In the genomic region with DNA sequence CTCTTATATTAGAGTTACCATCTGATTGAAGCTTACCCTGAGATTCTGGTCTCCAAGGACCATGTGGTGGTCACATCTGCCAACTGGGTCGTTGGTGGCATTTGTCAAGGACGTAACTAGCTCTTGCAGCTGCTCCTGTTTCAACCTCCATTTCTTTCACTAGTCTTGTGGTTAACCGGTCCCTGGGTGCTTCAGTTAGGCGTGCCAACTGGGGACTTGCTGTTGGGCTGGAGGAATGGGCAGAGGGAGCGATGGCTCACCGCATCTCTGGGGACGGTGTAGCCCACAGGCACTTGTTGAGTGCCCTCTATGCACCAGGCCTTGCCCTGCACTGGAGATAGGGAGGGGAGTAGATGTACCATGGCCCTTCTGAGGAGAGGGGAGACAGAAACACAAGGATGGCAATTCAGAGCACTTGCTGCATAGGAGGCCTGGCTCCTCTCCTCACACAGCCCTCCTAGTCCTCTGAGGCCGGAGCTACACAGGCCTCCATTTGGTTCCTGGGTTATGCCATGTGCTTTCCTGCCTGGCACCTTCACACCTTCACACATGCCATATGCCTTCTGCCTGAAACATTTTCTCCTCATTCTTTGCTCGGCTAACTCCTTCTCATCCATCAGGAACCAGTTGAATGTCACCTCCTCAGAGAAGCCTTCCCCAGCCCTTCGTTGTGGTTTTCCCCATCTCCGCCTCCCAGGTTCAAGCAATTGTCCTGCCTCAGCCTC, we compare ENCODE assay signal across 30 cellular contexts. TPM values are rescaled to one million over a fixed set of nuclear protein-coding genes. Genes with fewer than 3 reads are reported as not detected.
A peak's percentile ranks its signal among the peaks of the same experiment; 100 is the strongest.
DNase-seq lines count a peak whose midpoint lies in the region; ATAC-seq, FAIRE-seq and TF ChIP-seq lines count a peak whose summit lies in the region.
"Had no signal": no experiment of that assay in that cellular context is flagged by ENCODE, and none has a peak within 500 bp of the region (broad histone marks: within the 10 kb centered on the region; RNA-seq: fewer than 3 reads in every experiment).

No MANE protein-coding gene starts in this region.

- in situ Hi-C loops in HepG2 (cut with HindIII; ENCODE audit: extremely low pct_ligation_motif_present, low pct_unique_long_range_greater_than_20kb) (no loop called here), transverse colon (cut with MboI; ENCODE audit: low pct_ligation_motif_present in 1 of 4, low pct_unique_long_range_greater_than_20kb in 1 of 4, low sequenced_read_pairs in 3 of 4) (loop anchor here in 2 of 4 donors (25.0 kb wide), 1 partner anchor 324 kb away; the partner anchor contains the start of gene C20orf203 (in 2 of the 2))

- H3K36me3 ChIP-seq in HepG2 (replicated peaks in 1 of 2; ENCODE audit: control insufficient read depth in 1 of 2, insufficient read depth in 2 of 2, low read length in 2 of 2): peaks cover 0 to 10% of the 10 kb centered on the region in 2 experiments; a peak in 2 of 5 replicates
- no peaks in the 10 kb centered on the region for H3K36me3 ChIP-seq in right lobe of liver
- H3K36me3 ChIP-seq in body of pancreas (replicated peaks in 1 of 2; ENCODE audit: insufficient read depth in 1 of 2, low read depth in 2 of 2): no peaks in the 10 kb centered on the region
- H3K36me3 ChIP-seq in trophoblast cell (ENCODE audit: control insufficient read depth in 1 of 2, insufficient read depth in 2 of 2, low read length in 2 of 2): no peaks in the 10 kb centered on the region
- H3K36me3 ChIP-seq in transverse colon: no peaks in the 10 kb centered on the region
- H3K36me3 ChIP-seq: left ventricle myocardium inferior, pancreas had no signal

- peak overlapping the region; percentile 5 for H2AK5ac ChIP-seq in trophoblast cell (ENCODE audit: low read length)

- no peak overlapping the region for H3K18ac ChIP-seq in trophoblast cell (ENCODE audit: low read length)

- H2BK5ac ChIP-seq in trophoblast cell (ENCODE audit: low read depth, low read length, poor library complexity): no peak overlapping the region

- no peak overlapping the region for H3K27ac ChIP-seq in HepG2 (ENCODE audit: extremely low read length, insufficient read depth, low read length)
- no peak overlapping the region for H3K27ac ChIP-seq in right lobe of liver
- H3K27ac ChIP-seq in body of pancreas: peak overlapping the region in 3 of 4 donors; percentile 32 to 69 (median 55)
- H3K27ac ChIP-seq in trophoblast cell (ENCODE audit: low read depth, low read length): no peak overlapping the region
- H3K27ac ChIP-seq in transverse colon: no peak overlapping the region
- H3K27ac ChIP-seq: epithelial cell of prostate, left ventricle myocardium inferior, PC-9, spleen had no signal

- no peak overlapping the region for H3K4ac ChIP-seq in trophoblast cell (ENCODE audit: low read depth, low read length)

- no peak for TF ChIP-seq POLR2A in HepG2 (IDR thresholded peaks at IDR 0.05; ENCODE audit: insufficient read depth in 1 of 2, low read depth in 2 of 2, low read length in 2 of 2)
- TF ChIP-seq POLR2A in right lobe of liver (IDR thresholded peaks at IDR 0.05): no peak
- TF ChIP-seq POLR2A in body of pancreas (IDR thresholded peaks at IDR 0.05): no peak
- no peak for TF ChIP-seq POLR2A in transverse colon (IDR thresholded peaks at IDR 0.05)

- CTCF ChIA-PET in HepG2 (lab: Yijun Ruan, JAX; ENCODE audit: low intra/inter-chr PET ratio, low total read pairs): no interaction called here

- H4K20me1 ChIP-seq in HepG2 (ENCODE audit: insufficient read depth, low read length): no peaks in the 10 kb centered on the region

- H4K91ac ChIP-seq in trophoblast cell (ENCODE audit: low read depth, low read length): no peak overlapping the region

- H3K79me2 ChIP-seq in HepG2 (ENCODE audit: insufficient read depth, low read length): no peaks in the 10 kb centered on the region
- no peaks in the 10 kb centered on the region for H3K79me2 ChIP-seq in trophoblast cell (ENCODE audit: control insufficient read depth, insufficient read depth, low read length, poor library complexity)

- H3K79me1 ChIP-seq in trophoblast cell (ENCODE audit: low read length): no peaks in the 10 kb centered on the region

- no peak for TF ChIP-seq CTCF in HepG2 (CRISPR knock-in tag; IDR thresholded peaks at IDR 0.05)
- TF ChIP-seq CTCF in right lobe of liver (IDR thresholded peaks at IDR 0.05): no peak
- no peak for TF ChIP-seq CTCF in body of pancreas (IDR thresholded peaks at IDR 0.05)
- TF ChIP-seq CTCF in transverse colon (IDR thresholded peaks at IDR 0.05): no peak

- H4K8ac ChIP-seq in trophoblast cell (ENCODE audit: low read depth, low read length): no peak overlapping the region

- H2BK12ac ChIP-seq in trophoblast cell (ENCODE audit: low read length): no peak overlapping the region

- no peak for FAIRE-seq in HepG2 (lab: Jason Lieb, UNC)
- FAIRE-seq: colon, GM19239, islet of Langerhans, pancreas had no signal

- H2AFZ ChIP-seq in HepG2 (ENCODE audit: low read length) (no peak overlapping the region), trophoblast cell (ENCODE audit: insufficient read depth, low read length, poor library complexity) (no peak overlapping the region)
- H2AFZ ChIP-seq: PC-9 had no signal

- TF ChIP-seq EP300 in HepG2 (IDR thresholded peaks at IDR 0.05; ENCODE audit: low read depth in 2 of 2, low read length in 2 of 2) (no peak), HepG2 (CRISPR knock-in tag; IDR thresholded peaks at IDR 0.05; ENCODE audit: borderline replicate concordance) (no peak), transverse colon (IDR thresholded peaks at IDR 0.05; ENCODE audit: low read depth) (no peak)

- intact Hi-C loops in HepG2 (cut with micrococcal nuclease; ENCODE audit: unreplicated experiment): loop anchor here (2.0 kb wide), 1 partner anchor 17 kb away; no protein-coding TSS in a partner anchor
- intact Hi-C loops in right lobe of liver (cut with DNase I): loop anchor here in 1 of 2 donors (10.0 kb wide), 1 partner anchor 117 kb away; no protein-coding TSS in a partner anchor
- intact Hi-C loops in body of pancreas (cut with DNase I): no loop called here
- intact Hi-C loops in transverse colon (cut with DNase I; ENCODE audit: low total_unique reads): no loop called here

- H3K9me3 ChIP-seq in HepG2 (ENCODE audit: low read length) (no peaks in the 10 kb centered on the region), right lobe of liver (no peaks in the 10 kb centered on the region), body of pancreas (no peaks in the 10 kb centered on the region), trophoblast cell (ENCODE audit: insufficient read depth, low read depth, low read length) (no peaks in the 10 kb centered on the region), transverse colon (no peaks in the 10 kb centered on the region)
- H3K9me3 ChIP-seq: BE2C, left ventricle myocardium inferior, pancreas, spleen had no signal

- no peak overlapping the region for H3K4me3 ChIP-seq in HepG2 (replicated peaks in 1 of 3; ENCODE audit: insufficient read depth in 1 of 3, low read depth in 2 of 3, low read length in 3 of 3)
- H3K4me3 ChIP-seq in right lobe of liver: no peak overlapping the region
- no peak overlapping the region for H3K4me3 ChIP-seq in body of pancreas
- no peak overlapping the region for H3K4me3 ChIP-seq in trophoblast cell (ENCODE audit: low read depth, low read length)
- no peak overlapping the region for H3K4me3 ChIP-seq in transverse colon
- H3K4me3 ChIP-seq: left ventricle myocardium inferior, pancreas, PC-9, spleen had no signal

- no peak overlapping the region for H3K9ac ChIP-seq in HepG2 (ENCODE audit: insufficient read depth, low read depth, low read length)
- no peak overlapping the region for H3K9ac ChIP-seq in trophoblast cell (ENCODE audit: low read length)

- H3K27me3 ChIP-seq in HepG2 (ENCODE audit: control insufficient read depth in 1 of 2, insufficient read depth in 2 of 2, low read length in 2 of 2): no peaks in the 10 kb centered on the region
- H3K27me3 ChIP-seq in right lobe of liver: no peaks in the 10 kb centered on the region
- H3K27me3 ChIP-seq in body of pancreas: no peaks in the 10 kb centered on the region
- H3K27me3 ChIP-seq in trophoblast cell (ENCODE audit: insufficient read depth, low read length): no peaks in the 10 kb centered on the region
- H3K27me3 ChIP-seq in transverse colon: no peaks in the 10 kb centered on the region
- H3K27me3 ChIP-seq: BE2C, pancreas, spleen had no signal

- ATAC-seq in HepG2 (no peak; the same call in 2 of the 3 replicates), right lobe of liver (no peak), body of pancreas (no peak), GM21619 (IDR thresholded peaks at IDR 0.05; ENCODE audit: unreplicated experiment) (no peak), GM18909 (IDR thresholded peaks at IDR 0.05; ENCODE audit: poor library complexity, unreplicated experiment) (no peak)
- ATAC-seq: activated CD8-positive, alpha-beta memory T cell treated with anti-CD3 and anti-CD28 coated beads, Interleukin-2, amount 10 ng/mL, durations not matched to agents 7 days and 5 days; WTC11 had no signal

- no peak overlapping the region for H3K4me2 ChIP-seq in HepG2 (ENCODE audit: low read depth, low read length)
- H3K4me2 ChIP-seq in trophoblast cell (ENCODE audit: low read length): no peak overlapping the region
- H3K4me2 ChIP-seq: PC-9 had no signal

- no TSS peak for BruUV-seq in HepG2 (replicated peaks; lab: Mats Ljungman, UMichigan)

- POLR2A ChIA-PET in HepG2 (lab: Yijun Ruan, JAX): interaction anchor here (0.7 to 5.0 kb wide), 4 partner anchors 10 to 48 kb away, joined by 3 to 36 read pairs (median 4); partner anchors contain the start of gene ASXL1

- H4K12ac ChIP-seq in trophoblast cell (ENCODE audit: low read depth, low read length): no peak overlapping the region

- H3K4me1 ChIP-seq in HepG2 (ENCODE audit: insufficient read depth, low read length) (peaks cover 45% of the 10 kb centered on the region), right lobe of liver (peaks cover 0 to 4% (median 2%) of the 10 kb centered on the region in 4 donors), body of pancreas (peaks cover 48% of the 10 kb centered on the region), trophoblast cell (ENCODE audit: control insufficient read depth in 1 of 2, insufficient read depth in 2 of 2, low read length in 2 of 2) (peaks cover 0 to 4% of the 10 kb centered on the region in 2 experiments), transverse colon (peaks cover 0 to 7% (median 0%) of the 10 kb centered on the region in 4 donors)

- no peak for TF ChIP-seq RAD21 in HepG2 (CRISPR knock-in tag; IDR thresholded peaks at IDR 0.05)

- no peak overlapping the region for H2BK120ac ChIP-seq in trophoblast cell (ENCODE audit: insufficient read depth, low read length, poor library complexity)

- H3K23ac ChIP-seq in trophoblast cell (ENCODE audit: low read length): no peak overlapping the region

- DNase-seq in HepG2 (ENCODE audit: low spot score): no peak
- no peak for DNase-seq in right lobe of liver
- DNase-seq in body of pancreas: no peak
- no peak for DNase-seq in trophoblast cell
- DNase-seq in stimulated activated CD4-positive, alpha-beta T cell treated with anti-CD3 and anti-CD28 coated beads, Interleukin-4, amount 100 ng/mL, for 1 hour: no peak
- DNase-seq in transverse colon: no peak
- DNase-seq: activated CD8-positive, alpha-beta memory T cell treated with anti-CD3 and anti-CD28 coated beads, Interleukin-2, amount 10 ng/mL, durations not matched to agents 7 days and 5 days; activated naive CD4-positive, alpha-beta T cell treated with anti-CD3 and anti-CD28 coated beads, Interleukin-2, amount 10 ng/mL, durations not matched to agents 7 days and 5 days; amniotic stem cell; BE2C; DMS53; effector CD8-positive, alpha-beta T cell; GDM1; H7; KBM-7; left ventricle myocardium inferior; MM.1S; NCI-H187; NK-92 treated with Interleukin-12 subunit alpha and Interleukin-12 subunit beta, amount 100 ng/mL, for 24 hours; pancreas; PC-9; SHP77; spleen had no signal

- H3K14ac ChIP-seq in trophoblast cell (ENCODE audit: low read length): no peak overlapping the region

- WGBS in HepG2 (ENCODE audit: low lambda C conversion rate): 95% methylated on average over 11 of the region's 11 CpGs
- WGBS in right lobe of liver (ENCODE audit: insufficient coverage, low coverage, low lambda C conversion rate, missing lambda C conversion rate): 91% methylated on average over 6 of the region's 11 CpGs
- WGBS in body of pancreas, 2 donors: 84 to 91% methylated on average over 11 of the region's 11 CpGs
- WGBS in trophoblast cell (ENCODE audit: extremely low coverage, insufficient coverage, insufficient read length): no CpG with 5 or more reads among the region's 11 CpGs
- 90 to 97% methylated on average over 5 to 10 of the region's 11 CpGs for WGBS in transverse colon (ENCODE audit: low coverage in 1 of 2), 2 donors

RNA-seq across cellular contexts. Expression of gene ASXL1, which starts 20.0 kb away (rescaled TPM):
- total RNA-seq in HepG2 (2016; rRNA removed; fragmentation: Illumina TruSeq; extraction: Trizol) (47.3 and 62.1 TPM in 2 replicates), right lobe of liver (10 to 100 TPM; 18.9 to 41.8 (median 26.0) TPM), body of pancreas (100 to 1,000 TPM in 1 of 2 donors, 10 to 100 TPM in 1; 57.9 to 102 TPM), transverse colon (100 to 1,000 TPM in 1 of 4 donors, 10 to 100 TPM in 3; 39.6 to 293 (median 92.8) TPM)
- 105 and 126 TPM in 2 replicates for total RNA-seq in HepG2 (2016; cell fraction: cytosol; rRNA removed; fragmentation: Illumina TruSeq; extraction: Trizol; ENCODE audit: low read depth)
- total RNA-seq in HepG2 (2016; cell fraction: insoluble cytoplasmic fraction; rRNA removed; fragmentation: Illumina TruSeq; extraction: Trizol): 44.0 and 55.9 TPM in 2 replicates
- 30.9 and 35.4 TPM in 2 replicates for total RNA-seq in HepG2 (2016; cell fraction: membrane; rRNA removed; fragmentation: Illumina TruSeq; extraction: Trizol)
- 122 and 129 TPM in 2 replicates for total RNA-seq in HepG2 (2016; cell fraction: nucleus; rRNA removed; fragmentation: Illumina TruSeq; extraction: Trizol)
- polyA plus RNA-seq in HepG2 (2011; rRNA removed): 74.8 and 87.6 TPM in 2 replicates
- polyA plus RNA-seq in HepG2 (2011; cell fraction: cytosol; rRNA removed): 40.1 and 42.6 TPM in 2 replicates
- 375 and 376 TPM in 2 replicates for polyA plus RNA-seq in HepG2 (2011; cell fraction: nucleus; rRNA removed)
- polyA plus RNA-seq in HepG2 (2012): 81.3 and 96.1 TPM in 2 replicates
- 26.1 and 28.4 TPM in 2 replicates for polyA plus RNA-seq in HepG2 (2016; cell fraction: cytosol; fragmentation: Illumina TruSeq; extraction: Trizol; ENCODE audit: low read depth)
- polyA plus RNA-seq in HepG2 (2016; cell fraction: insoluble cytoplasmic fraction; fragmentation: Illumina TruSeq; extraction: Trizol; ENCODE audit: low read depth): 37.0 and 39.4 TPM in 2 replicates
- polyA plus RNA-seq in HepG2 (2016; cell fraction: membrane; fragmentation: Illumina TruSeq; extraction: Trizol; ENCODE audit: low read depth): 24.4 and 25.2 TPM in 2 replicates
- 241 and 272 TPM in 2 replicates for polyA plus RNA-seq in HepG2 (2016; cell fraction: nucleus; fragmentation: Illumina TruSeq; extraction: Trizol; ENCODE audit: insufficient read depth, low read depth)
- polyA minus RNA-seq in HepG2 (2011; rRNA and poly(A)+ RNA removed; ENCODE audit: low replicate concordance): 94.1 and 144 TPM in 2 replicates
- polyA minus RNA-seq in HepG2 (2011; cell fraction: cytosol; rRNA and poly(A)+ RNA removed): 66.7 and 75.3 TPM in 2 replicates
- 263 and 294 TPM in 2 replicates for polyA minus RNA-seq in HepG2 (2011; cell fraction: nucleus; rRNA and poly(A)+ RNA removed)
- polyA plus RNA-seq in trophoblast cell (2013): 40.6 and 41.3 TPM in 2 replicates

Comparison
In these comparisons a context has a peak if more than half of its experiments do, and no peak if none do; other contexts are left out.
1. H3K27ac ChIP-seq: peak in body of pancreas (3 of 4); none in HepG2 (single experiment), right lobe of liver (0 of 3), trophoblast cell (single experiment) and transverse colon (0 of 4).